In genomic region chr4:5222047-5222446, GRCh38 we compare ENCODE assay signal across 8 cellular contexts.
"Had no signal": no experiment of that assay in that cellular context is flagged by ENCODE, and none has a peak within 500 bp of the region (broad histone marks: within the 10 kb centered on the region; RNA-seq: fewer than 3 reads in every experiment).

No MANE protein-coding gene starts in this region.

- H3K4me2 ChIP-seq: KMS-11 had no signal

- H3K27ac ChIP-seq: HL-60, KMS-11 had no signal

- H3K9ac ChIP-seq: KMS-11 had no signal

- ATAC-seq: HepG2 had no signal

- FAIRE-seq: HepG2, HTR-8/SVneo had no signal

- H3K4me3 Mint-ChIP-seq: IgD-negative memory B cell had no signal

- H3K27ac Mint-ChIP-seq: IgD-negative memory B cell had no signal

- DNase-seq: IMR-90, KBM-7, KG1 had no signal

- H3K4me1 Mint-ChIP-seq: IgD-negative memory B cell had no signal

- H3K27me3 Mint-ChIP-seq: IgD-negative memory B cell had no signal
